2 cellular contexts compared by ENCODE assay signal in genomic region chr17:79667746-79668145, GRCh38.
TF ChIP-seq lines count a peak whose summit lies in the region.

No MANE protein-coding gene starts in this region.

TF ChIP-seq in HepG2, 621 proteins besides CTCF, POLR2A, EP300 and RAD21 (continued from another document):
- TF ChIP-seq MED8 (CRISPR knock-in tag; IDR thresholded peaks at IDR 0.05; ENCODE audit: insufficient replicate concordance), result no peak
- no peak for TF ChIP-seq ERF (CRISPR knock-in tag; IDR thresholded peaks at IDR 0.05)

TF ChIP-seq in SK-N-SH, 30 proteins besides CTCF, POLR2A, EP300 and RAD21 (continued from another document):
- TF ChIP-seq, protein P1, sequence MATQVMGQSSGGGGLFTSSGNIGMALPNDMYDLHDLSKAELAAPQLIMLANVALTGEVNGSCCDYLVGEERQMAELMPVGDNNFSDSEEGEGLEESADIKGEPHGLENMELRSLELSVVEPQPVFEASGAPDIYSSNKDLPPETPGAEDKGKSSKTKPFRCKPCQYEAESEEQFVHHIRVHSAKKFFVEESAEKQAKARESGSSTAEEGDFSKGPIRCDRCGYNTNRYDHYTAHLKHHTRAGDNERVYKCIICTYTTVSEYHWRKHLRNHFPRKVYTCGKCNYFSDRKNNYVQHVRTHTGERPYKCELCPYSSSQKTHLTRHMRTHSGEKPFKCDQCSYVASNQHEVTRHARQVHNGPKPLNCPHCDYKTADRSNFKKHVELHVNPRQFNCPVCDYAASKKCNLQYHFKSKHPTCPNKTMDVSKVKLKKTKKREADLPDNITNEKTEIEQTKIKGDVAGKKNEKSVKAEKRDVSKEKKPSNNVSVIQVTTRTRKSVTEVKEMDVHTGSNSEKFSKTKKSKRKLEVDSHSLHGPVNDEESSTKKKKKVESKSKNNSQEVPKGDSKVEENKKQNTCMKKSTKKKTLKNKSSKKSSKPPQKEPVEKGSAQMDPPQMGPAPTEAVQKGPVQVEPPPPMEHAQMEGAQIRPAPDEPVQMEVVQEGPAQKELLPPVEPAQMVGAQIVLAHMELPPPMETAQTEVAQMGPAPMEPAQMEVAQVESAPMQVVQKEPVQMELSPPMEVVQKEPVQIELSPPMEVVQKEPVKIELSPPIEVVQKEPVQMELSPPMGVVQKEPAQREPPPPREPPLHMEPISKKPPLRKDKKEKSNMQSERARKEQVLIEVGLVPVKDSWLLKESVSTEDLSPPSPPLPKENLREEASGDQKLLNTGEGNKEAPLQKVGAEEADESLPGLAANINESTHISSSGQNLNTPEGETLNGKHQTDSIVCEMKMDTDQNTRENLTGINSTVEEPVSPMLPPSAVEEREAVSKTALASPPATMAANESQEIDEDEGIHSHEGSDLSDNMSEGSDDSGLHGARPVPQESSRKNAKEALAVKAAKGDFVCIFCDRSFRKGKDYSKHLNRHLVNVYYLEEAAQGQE (IDR thresholded peaks at IDR 0.05; ENCODE audit: low read depth, low read length), result no peak
- TF ChIP-seq, protein P2, sequence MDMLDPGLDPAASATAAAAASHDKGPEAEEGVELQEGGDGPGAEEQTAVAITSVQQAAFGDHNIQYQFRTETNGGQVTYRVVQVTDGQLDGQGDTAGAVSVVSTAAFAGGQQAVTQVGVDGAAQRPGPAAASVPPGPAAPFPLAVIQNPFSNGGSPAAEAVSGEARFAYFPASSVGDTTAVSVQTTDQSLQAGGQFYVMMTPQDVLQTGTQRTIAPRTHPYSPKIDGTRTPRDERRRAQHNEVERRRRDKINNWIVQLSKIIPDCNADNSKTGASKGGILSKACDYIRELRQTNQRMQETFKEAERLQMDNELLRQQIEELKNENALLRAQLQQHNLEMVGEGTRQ (IDR thresholded peaks at IDR 0.05; ENCODE audit: borderline replicate concordance, low read depth, low read length), result no peak
- TF ChIP-seq POLR2AphosphoS5 (IDR thresholded peaks at IDR 0.05; ENCODE audit: low read depth, low read length) (no peak), PBX3 (IDR thresholded peaks at IDR 0.05) (no peak), EZH2phosphoT487 (IDR thresholded peaks at IDR 0.05; ENCODE audit: borderline replicate concordance, low read depth) (no peak), FOSL2 (IDR thresholded peaks at IDR 0.05; ENCODE audit: borderline replicate concordance, low read depth) (no peak), NFIC (IDR thresholded peaks at IDR 0.05; ENCODE audit: borderline replicate concordance) (no peak), SIN3A (IDR thresholded peaks at IDR 0.05; ENCODE audit: borderline replicate concordance, low read depth, low read length) (no peak)
- TF ChIP-seq, protein P3, sequence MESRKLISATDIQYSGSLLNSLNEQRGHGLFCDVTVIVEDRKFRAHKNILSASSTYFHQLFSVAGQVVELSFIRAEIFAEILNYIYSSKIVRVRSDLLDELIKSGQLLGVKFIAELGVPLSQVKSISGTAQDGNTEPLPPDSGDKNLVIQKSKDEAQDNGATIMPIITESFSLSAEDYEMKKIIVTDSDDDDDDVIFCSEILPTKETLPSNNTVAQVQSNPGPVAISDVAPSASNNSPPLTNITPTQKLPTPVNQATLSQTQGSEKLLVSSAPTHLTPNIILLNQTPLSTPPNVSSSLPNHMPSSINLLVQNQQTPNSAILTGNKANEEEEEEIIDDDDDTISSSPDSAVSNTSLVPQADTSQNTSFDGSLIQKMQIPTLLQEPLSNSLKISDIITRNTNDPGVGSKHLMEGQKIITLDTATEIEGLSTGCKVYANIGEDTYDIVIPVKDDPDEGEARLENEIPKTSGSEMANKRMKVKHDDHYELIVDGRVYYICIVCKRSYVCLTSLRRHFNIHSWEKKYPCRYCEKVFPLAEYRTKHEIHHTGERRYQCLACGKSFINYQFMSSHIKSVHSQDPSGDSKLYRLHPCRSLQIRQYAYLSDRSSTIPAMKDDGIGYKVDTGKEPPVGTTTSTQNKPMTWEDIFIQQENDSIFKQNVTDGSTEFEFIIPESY (IDR thresholded peaks at IDR 0.05; ENCODE audit: borderline replicate concordance, low read depth), result no peak
- TF ChIP-seq, protein P4, sequence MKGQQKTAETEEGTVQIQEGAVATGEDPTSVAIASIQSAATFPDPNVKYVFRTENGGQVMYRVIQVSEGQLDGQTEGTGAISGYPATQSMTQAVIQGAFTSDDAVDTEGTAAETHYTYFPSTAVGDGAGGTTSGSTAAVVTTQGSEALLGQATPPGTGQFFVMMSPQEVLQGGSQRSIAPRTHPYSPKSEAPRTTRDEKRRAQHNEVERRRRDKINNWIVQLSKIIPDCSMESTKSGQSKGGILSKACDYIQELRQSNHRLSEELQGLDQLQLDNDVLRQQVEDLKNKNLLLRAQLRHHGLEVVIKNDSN (IDR thresholded peaks at IDR 0.05; ENCODE audit: borderline replicate concordance, low read depth), result no peak
